In the genomic region with DNA sequence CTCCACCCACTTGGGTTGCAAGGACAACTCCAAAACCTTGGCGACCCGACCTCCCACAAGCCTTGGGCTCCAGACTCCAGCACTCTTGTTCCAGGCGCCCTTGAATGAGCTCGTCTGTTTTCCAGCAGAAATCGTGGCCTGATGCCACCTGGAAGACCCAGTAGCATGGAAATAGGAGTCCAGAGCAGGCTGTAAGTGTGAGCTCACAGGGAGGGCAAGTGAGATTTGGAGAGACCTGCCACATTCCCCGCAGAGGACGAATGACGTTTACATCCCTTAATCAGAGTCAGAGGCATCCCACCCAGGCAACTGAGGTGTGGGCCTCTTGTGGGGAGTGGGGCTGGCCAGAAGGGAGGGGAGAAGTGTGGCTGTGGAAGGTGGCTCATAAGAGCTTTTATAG, we compare ENCODE assay signal across 16 cellular contexts.
DNase-seq lines count a peak whose midpoint lies in the region; ATAC-seq lines count a peak whose summit lies in the region.
"Had no signal": no experiment of that assay in that cellular context is flagged by ENCODE, and none has a peak within 500 bp of the region (broad histone marks: within the 10 kb centered on the region; RNA-seq: fewer than 3 reads in every experiment).

No MANE protein-coding gene starts in this region.

- intact Hi-C loops in head of caudate nucleus (cut with DNase I) = no loop called here

- peaks cover 54% of the 10 kb centered on the region for H3K79me2 ChIP-seq in ACC112 (ENCODE audit: control insufficient read depth, insufficient read depth, low read length, unreplicated experiment)

- no peaks in the 10 kb centered on the region for H3K27me3 ChIP-seq in ACC112 (ENCODE audit: insufficient read depth, low read length)
- H3K27me3 ChIP-seq: pancreas had no signal

- peaks cover 49% of the 10 kb centered on the region for H3K4me1 ChIP-seq in ACC112 (ENCODE audit: control insufficient read depth, insufficient read depth, low read length, unreplicated experiment)
- H3K4me1 ChIP-seq: pancreas had no signal

- H3K36me3 ChIP-seq in ACC112 (ENCODE audit: insufficient read depth, low read length) = no peaks in the 10 kb centered on the region
- H3K36me3 ChIP-seq: pancreas had no signal

- DNase-seq in amygdala (lab: John Stamatoyannopoulos, UW) = peak in 33 of 56 donors; percentile 11 to 64 (median 31)
- peak; percentile 23 to 83 (median 52) for DNase-seq in head of caudate nucleus
- peak; percentile 81 for DNase-seq in pons (ENCODE audit: low spot score)
- no peak for DNase-seq in ACHN
- no peak for DNase-seq in amniotic stem cell (lab: John Stamatoyannopoulos, UW)
- no peak for DNase-seq in activated CD8-positive, alpha-beta memory T cell treated with anti-CD3 and anti-CD28 coated beads for 24 hours
- DNase-seq: activated CD4-positive, alpha-beta T cell treated with anti-CD3 and anti-CD28 coated beads, Interleukin-2, amount 50 U/mL, for 48 hours; COR-L47; HFFc6; kidney; NCI-H1092; pancreas had no signal

- H2AFZ ChIP-seq in ACC112 (ENCODE audit: low read length, unreplicated experiment) = peak overlapping the region; percentile 23

- peak overlapping the region; percentile 52 for H3K4me3 ChIP-seq in ACC112 (ENCODE audit: low read depth, low read length)
- H3K4me3 ChIP-seq: K562, pancreas, SK-N-MC had no signal

- in situ Hi-C loops in ACHN (cut with HindIII; ENCODE audit: low pct_ligation_motif_present, low pct_unique_long_range_greater_than_20kb, low sequenced_read_pairs) = no loop called here

- H3K27ac ChIP-seq in ACC112 (ENCODE audit: low read depth, low read length) = peak overlapping the region; percentile 80
- H3K27ac ChIP-seq: pancreas, SK-N-MC had no signal

- ATAC-seq in GM18867 (IDR thresholded peaks at IDR 0.05; ENCODE audit: unreplicated experiment) = no peak
- ATAC-seq: K562 had no signal

Comparison
In these comparisons a context has a peak if more than half of its experiments do, and no peak if none do; other contexts are left out.
1. DNase-seq: peak in amygdala (33 of 56), head of caudate nucleus (42 of 42) and pons (single experiment); none in ACHN (single experiment), amniotic stem cell (single experiment) and activated CD8-positive, alpha-beta memory T cell treated with anti-CD3 and anti-CD28 coated beads for 24 hours (single experiment).